9 cellular contexts compared by ENCODE assay signal in the genomic region with DNA sequence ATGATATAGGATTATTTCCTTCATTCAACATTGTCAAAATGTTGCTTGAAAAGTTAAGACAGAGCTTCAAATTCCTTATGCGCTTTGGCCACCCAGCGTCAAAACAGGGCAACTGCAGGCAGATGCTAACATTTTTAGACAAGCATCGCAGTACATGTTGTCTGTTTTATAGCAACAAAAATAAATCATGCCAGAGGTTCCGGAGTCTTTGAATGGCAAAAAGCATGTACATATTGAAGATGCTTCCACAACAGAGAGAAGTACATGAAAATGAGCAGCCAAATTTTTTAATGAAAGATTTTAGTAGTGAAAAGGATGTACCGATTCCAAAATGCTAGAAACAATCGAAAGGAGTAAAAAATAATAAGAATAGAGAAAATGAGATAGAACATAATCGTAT. TPM values are rescaled to one million over a fixed set of nuclear protein-coding genes. Genes with fewer than 3 reads are reported as not detected.
DNase-seq lines count a peak whose midpoint lies in the region; ATAC-seq and TF ChIP-seq lines count a peak whose summit lies in the region.
"Had no signal": no experiment of that assay in that cellular context is flagged by ENCODE, and none has a peak within 500 bp of the region (broad histone marks: within the 10 kb centered on the region; RNA-seq: fewer than 3 reads in every experiment).

No MANE protein-coding gene starts in this region.

- no peak overlapping the region for H3K4me3 Mint-ChIP-seq in activated CD4-positive, alpha-beta memory T cell treated with anti-CD3 and anti-CD28 coated beads for 36 hours
- H3K4me3 Mint-ChIP-seq: stimulated activated effector memory CD8-positive, alpha-beta T cell treated with anti-CD3 and anti-CD28 coated beads, Interleukin-12 subunit alpha, Interleukin-12 subunit beta, amount 100 ng/mL, for 72 hours had no signal

- 0 out of 2 replicates have a peak overlapping the region, but pooled peaks have one; percentile 3 for H3K4me3 ChIP-seq in MG63
- no peak overlapping the region for H3K4me3 ChIP-seq in prostate gland

- peaks cover 6% of the 10 kb centered on the region for H3K27me3 Mint-ChIP-seq in activated CD4-positive, alpha-beta memory T cell treated with anti-CD3 and anti-CD28 coated beads for 36 hours

- no peaks in the 10 kb centered on the region for H3K27me3 ChIP-seq in MG63
- H3K27me3 ChIP-seq in prostate gland (replicated peaks; ENCODE audit: insufficient read depth), result no peaks in the 10 kb centered on the region

- POLR2A ChIA-PET in activated CD4-positive, alpha-beta memory T cell treated with anti-CD3 and anti-CD28 coated beads for 36 hours (lab: Charles Lee), result no interaction called here

- peak in 3 of 4 experiments; percentile 34 to 61 (median 48) for TF ChIP-seq CTCF in prostate gland (IDR thresholded peaks at IDR 0.05)

- intact Hi-C loops in activated CD4-positive, alpha-beta memory T cell treated with anti-CD3 and anti-CD28 coated beads for 36 hours (cut with micrococcal nuclease), result no loop called here
- intact Hi-C loops in prostate gland (cut with DNase I), result no loop called here

- H3K4me1 Mint-ChIP-seq in activated CD4-positive, alpha-beta memory T cell treated with anti-CD3 and anti-CD28 coated beads for 36 hours (ENCODE audit: low read depth), result peaks cover 13% of the 10 kb centered on the region

- H3K36me3 ChIP-seq in MG63, result no peaks in the 10 kb centered on the region
- no peaks in the 10 kb centered on the region for H3K36me3 ChIP-seq in prostate gland

- H3K36me3 Mint-ChIP-seq in activated CD4-positive, alpha-beta memory T cell treated with anti-CD3 and anti-CD28 coated beads for 36 hours, result no peaks in the 10 kb centered on the region
- H3K36me3 Mint-ChIP-seq: stimulated activated effector memory CD8-positive, alpha-beta T cell treated with anti-CD3 and anti-CD28 coated beads, Interleukin-12 subunit alpha, Interleukin-12 subunit beta, amount 100 ng/mL, for 72 hours had no signal

- peak; percentile 85 for ATAC-seq in GM21737 (IDR thresholded peaks at IDR 0.05; ENCODE audit: unreplicated experiment)
- ATAC-seq: stimulated activated effector memory CD8-positive, alpha-beta T cell treated with anti-CD3 and anti-CD28 coated beads, Interleukin-12 subunit alpha, Interleukin-12 subunit beta, amount 100 ng/mL, for 72 hours had no signal

- DNase-seq in NCI-H510A treated with DMSO at 0.1 percent for 48 hours (lab: John Stamatoyannopoulos, UW) (peak; percentile 55), NCI-H510A (lab: John Stamatoyannopoulos, UW) (no peak), MG63 (no peak), fibroblast of peridontal ligament (ENCODE audit: extremely low read depth) (peak; percentile 49), prostate gland (ENCODE audit: low spot score) (no peak), HuH-7 (ENCODE audit: low spot score) (no peak)
- peak; percentile 53 for DNase-seq in activated CD4-positive, alpha-beta memory T cell treated with anti-CD3 and anti-CD28 coated beads for 36 hours

- H3K9me3 ChIP-seq in MG63, result no peaks in the 10 kb centered on the region
- H3K9me3 ChIP-seq in prostate gland, result no peaks in the 10 kb centered on the region

- no peak overlapping the region for H3K27ac ChIP-seq in prostate gland

- WGBS in prostate gland, result 29% methylated on average over 7 of the region's 7 CpGs

- no peaks in the 10 kb centered on the region for H3K9me3 Mint-ChIP-seq in activated CD4-positive, alpha-beta memory T cell treated with anti-CD3 and anti-CD28 coated beads for 36 hours

- TF ChIP-seq POLR2A in prostate gland (IDR thresholded peaks at IDR 0.05), result no peak

- no peaks in the 10 kb centered on the region for H3K4me1 ChIP-seq in prostate gland (replicated peaks)

- CTCF ChIA-PET in activated CD4-positive, alpha-beta memory T cell treated with anti-CD3 and anti-CD28 coated beads for 36 hours (lab: Charles Lee), result interaction anchor here (0.7 to 1.9 kb wide), 10 partner anchors 9 to 547 kb away, joined by 3 to 9 read pairs (median 4); a partner anchor contains a TSS

- H3K27ac Mint-ChIP-seq in activated CD4-positive, alpha-beta memory T cell treated with anti-CD3 and anti-CD28 coated beads for 36 hours, result no peak overlapping the region
- H3K27ac Mint-ChIP-seq: stimulated activated effector memory CD8-positive, alpha-beta T cell treated with anti-CD3 and anti-CD28 coated beads, Interleukin-12 subunit alpha, Interleukin-12 subunit beta, amount 100 ng/mL, for 72 hours had no signal

RNA-seq across cellular contexts. Expression of a gene that starts 49.8 kb away (rescaled TPM):
- total RNA-seq in MG63 (2014; rRNA removed; shearing (Covaris generic); ENCODE audit: low replicate concordance), result 9.7 and 54.7 TPM in 2 replicates
- total RNA-seq in activated CD4-positive, alpha-beta memory T cell treated with anti-CD3 and anti-CD28 coated beads for 36 hours, result 10 to 100 TPM; 76.8 to 82.8 TPM
- 10 to 100 TPM; 33.6 to 59.4 TPM for total RNA-seq in prostate gland

Comparison
In these comparisons a context has a peak if more than half of its experiments do, and no peak if none do; other contexts are left out.
1. DNase-seq: peak in NCI-H510A treated with DMSO at 0.1 percent for 48 hours (single experiment), activated CD4-positive, alpha-beta memory T cell treated with anti-CD3 and anti-CD28 coated beads for 36 hours (single experiment) and fibroblast of peridontal ligament (single experiment); none in NCI-H510A (single experiment), MG63 (single experiment), prostate gland (single experiment) and HuH-7 (single experiment).